13 cellular contexts compared by ENCODE assay signal in the genomic region with DNA sequence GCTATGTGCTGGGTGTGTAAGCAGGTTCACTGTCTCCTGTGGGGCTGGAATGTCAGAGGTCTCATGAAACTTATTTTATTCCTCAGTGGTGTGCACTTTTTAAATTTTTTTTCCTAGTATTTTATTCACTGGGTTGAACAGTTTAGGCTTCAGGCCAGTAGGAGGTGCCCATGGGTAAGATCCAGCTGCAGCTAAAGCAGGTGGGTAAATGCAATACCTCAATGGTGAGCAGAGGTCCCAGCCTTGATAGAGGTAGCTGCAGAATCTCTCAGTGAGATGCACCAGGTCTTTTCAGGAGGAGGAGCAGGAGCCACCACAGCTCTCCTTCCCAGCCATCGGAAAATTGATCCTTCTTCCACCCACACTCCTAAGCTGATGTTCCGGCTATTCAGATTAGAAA. TPM values are rescaled to one million over a fixed set of nuclear protein-coding genes. Genes with fewer than 3 reads are reported as not detected.
DNase-seq lines count a peak whose midpoint lies in the region; ATAC-seq and TF ChIP-seq lines count a peak whose summit lies in the region.
"Had no signal": no experiment of that assay in that cellular context is flagged by ENCODE, and none has a peak within 500 bp of the region (broad histone marks: within the 10 kb centered on the region; RNA-seq: fewer than 3 reads in every experiment).

No MANE protein-coding gene starts in this region.

- H3K4me1 ChIP-seq in breast epithelium, result no peaks in the 10 kb centered on the region

- H3K27ac ChIP-seq in breast epithelium, result no peak overlapping the region

- H3K27me3 Mint-ChIP-seq in MCF 10A (ENCODE audit: insufficient read depth, unreplicated experiment) (peaks cover 74% of the 10 kb centered on the region), endothelial cell (ENCODE audit: unreplicated experiment) (peaks cover 2% of the 10 kb centered on the region)
- H3K27me3 Mint-ChIP-seq: stimulated activated memory B cell treated with anti-CD40 and anti-IgM and Interleukin-4, amounts not matched to agents 10 μg/mL and 1 μg/mL and 100 μg/mL, for 72 hours had no signal

- POLR2A ChIA-PET in MCF 10A (lab: Yijun Ruan, JAX), result no interaction called here

- H3K4me3 Mint-ChIP-seq in MCF 10A (ENCODE audit: unreplicated experiment), result no peak overlapping the region
- H3K4me3 Mint-ChIP-seq in endothelial cell (ENCODE audit: unreplicated experiment), result no peak overlapping the region
- H3K4me3 Mint-ChIP-seq: stimulated activated memory B cell treated with anti-CD40 and anti-IgM and Interleukin-4, amounts not matched to agents 10 μg/mL and 1 μg/mL and 100 μg/mL, for 72 hours had no signal

- CTCF ChIA-PET in MCF 10A (lab: Yijun Ruan, JAX), result interaction anchor here (0.6 to 1.2 kb wide), 4 partner anchors 11 to 201 kb away, joined by 3 to 4 read pairs (median 3); no protein-coding TSS in a partner anchor

- H3K9me3 ChIP-seq in breast epithelium, result peaks cover 0 to 11% of the 10 kb centered on the region in 2 donors

- H3K27me3 ChIP-seq in breast epithelium, result peaks cover 0 to 3% of the 10 kb centered on the region in 2 donors

- TF ChIP-seq POLR2A in breast epithelium (IDR thresholded peaks at IDR 0.05), result no peak

- no TSS peak for BruUV-seq in MCF 10A (replicated peaks; lab: Mats Ljungman, UMichigan)

- intact Hi-C loops in MCF 10A (cut with micrococcal nuclease), result no loop called here
- intact Hi-C loops in breast epithelium (cut with DNase I; ENCODE audit: low total_unique reads), result no loop called here

- no peak overlapping the region for H3K4me3 ChIP-seq in breast epithelium

- H3K9me3 Mint-ChIP-seq in MCF 10A (ENCODE audit: unreplicated experiment) (no peaks in the 10 kb centered on the region), endothelial cell (ENCODE audit: unreplicated experiment) (no peaks in the 10 kb centered on the region)

- DNase-seq in MCF 10A (ENCODE audit: unreplicated experiment) (peak; percentile 27), breast epithelium (ENCODE audit: low spot score in 2 of 2) (no peak), RPMI8226 (peak; percentile 20), endothelial cell (ENCODE audit: low spot score) (peak; percentile 24), DMS79 treated with DMSO at 0.1 percent for 48 hours (lab: John Stamatoyannopoulos, UW) (no peak)
- peak; percentile 12 for DNase-seq in stimulated activated naive CD8-positive, alpha-beta T cell treated with anti-CD3 and anti-CD28 coated beads, Interleukin-15, Interleukin-2, amounts not matched to agents 100 U/mL and 50 U/mL, for 24 hours
- DNase-seq: cerebellar nuclear complex, DMS 273 treated with DMSO at 0.1 percent for 48 hours, PC-3 had no signal

- no peak overlapping the region for H3K27ac Mint-ChIP-seq in MCF 10A (ENCODE audit: low read depth, unreplicated experiment)
- H3K27ac Mint-ChIP-seq in endothelial cell (ENCODE audit: unreplicated experiment), result no peak overlapping the region
- H3K27ac Mint-ChIP-seq: stimulated activated memory B cell treated with anti-CD40 and anti-IgM and Interleukin-4, amounts not matched to agents 10 μg/mL and 1 μg/mL and 100 μg/mL, for 72 hours had no signal

- H3K36me3 ChIP-seq in breast epithelium, result no peaks in the 10 kb centered on the region

- H3K36me3 Mint-ChIP-seq in MCF 10A (ENCODE audit: insufficient read depth, unreplicated experiment), result no peaks in the 10 kb centered on the region
- no peaks in the 10 kb centered on the region for H3K36me3 Mint-ChIP-seq in endothelial cell (ENCODE audit: low read depth, unreplicated experiment)
- H3K36me3 Mint-ChIP-seq: stimulated activated memory B cell treated with anti-CD40 and anti-IgM and Interleukin-4, amounts not matched to agents 10 μg/mL and 1 μg/mL and 100 μg/mL, for 72 hours had no signal

- TF ChIP-seq CTCF in MCF 10A (IDR thresholded peaks at IDR 0.05; ENCODE audit: unreplicated experiment), result peak; percentile 25
- TF ChIP-seq CTCF in breast epithelium (IDR thresholded peaks at IDR 0.05), result no peak
- peak; percentile 40 for TF ChIP-seq CTCF in endothelial cell (IDR thresholded peaks at IDR 0.05; ENCODE audit: unreplicated experiment)

- H3K4me1 Mint-ChIP-seq in MCF 10A (ENCODE audit: insufficient read depth, unreplicated experiment) (no peaks in the 10 kb centered on the region), endothelial cell (ENCODE audit: unreplicated experiment) (no peaks in the 10 kb centered on the region)
- H3K4me1 Mint-ChIP-seq: stimulated activated memory B cell treated with anti-CD40 and anti-IgM and Interleukin-4, amounts not matched to agents 10 μg/mL and 1 μg/mL and 100 μg/mL, for 72 hours had no signal

- no peak for ATAC-seq in stimulated activated naive CD8-positive, alpha-beta T cell treated with anti-CD3 and anti-CD28 coated beads, Interleukin-15, Interleukin-2, amounts not matched to agents 100 U/mL and 50 U/mL, for 24 hours
- ATAC-seq in GM21825 (IDR thresholded peaks at IDR 0.05; ENCODE audit: unreplicated experiment), result no peak
- no peak for ATAC-seq in HG02763 (IDR thresholded peaks at IDR 0.05; ENCODE audit: unreplicated experiment)
- ATAC-seq: PC-3; stimulated activated memory B cell treated with anti-CD40 and anti-IgM and Interleukin-4, amounts not matched to agents 10 μg/mL and 1 μg/mL and 100 μg/mL, for 72 hours had no signal

RNA-seq across cellular contexts. Expression of gene OR6N2, which starts 12.6 kb away (rescaled TPM):
- total RNA-seq in MCF 10A (2022) (not detected in 2 replicates), breast epithelium (not detected), endothelial cell (ENCODE audit: unreplicated experiment) (not detected)
- total RNA-seq: mononuclear cell, PC-3 had no signal

RNA-seq across cellular contexts. Expression of gene OR6N1, which starts 21.6 kb away (rescaled TPM):
- total RNA-seq in MCF 10A (2022), result not detected in 2 replicates
- total RNA-seq in breast epithelium, result not detected
- total RNA-seq in endothelial cell (ENCODE audit: unreplicated experiment), result not detected
- total RNA-seq: PC-3 had no signal

RNA-seq across cellular contexts. Expression of gene MNDA, which starts 37.5 kb away (rescaled TPM):
- total RNA-seq in MCF 10A (2022) (not detected in 2 replicates), breast epithelium (1 to 10 TPM; 4.6 to 6.9 (median 5.3) TPM), endothelial cell (ENCODE audit: unreplicated experiment) (not detected)
- total RNA-seq: PC-3 had no signal

RNA-seq across cellular contexts. Expression of gene OR6K6, which starts 39.1 kb away (rescaled TPM):
- total RNA-seq in MCF 10A (2022) (not detected in 2 replicates), breast epithelium (not detected), endothelial cell (ENCODE audit: unreplicated experiment) (not detected)
- total RNA-seq: mononuclear cell, PC-3 had no signal

Comparison
In these comparisons a context has a peak if more than half of its experiments do, and no peak if none do; other contexts are left out.
1. DNase-seq: peak in MCF 10A (single experiment), RPMI8226 (single experiment), endothelial cell (single experiment) and stimulated activated naive CD8-positive, alpha-beta T cell treated with anti-CD3 and anti-CD28 coated beads, Interleukin-15, Interleukin-2, amounts not matched to agents 100 U/mL and 50 U/mL, for 24 hours (single experiment); none in breast epithelium (0 of 2) and DMS79 treated with DMSO at 0.1 percent for 48 hours (single experiment).
2. CTCF ChIP-seq: peak in MCF 10A (single experiment) and endothelial cell (single experiment); none in breast epithelium (0 of 3).